Comparison of ENCODE assay signal across 21 cellular contexts in the genomic region with DNA sequence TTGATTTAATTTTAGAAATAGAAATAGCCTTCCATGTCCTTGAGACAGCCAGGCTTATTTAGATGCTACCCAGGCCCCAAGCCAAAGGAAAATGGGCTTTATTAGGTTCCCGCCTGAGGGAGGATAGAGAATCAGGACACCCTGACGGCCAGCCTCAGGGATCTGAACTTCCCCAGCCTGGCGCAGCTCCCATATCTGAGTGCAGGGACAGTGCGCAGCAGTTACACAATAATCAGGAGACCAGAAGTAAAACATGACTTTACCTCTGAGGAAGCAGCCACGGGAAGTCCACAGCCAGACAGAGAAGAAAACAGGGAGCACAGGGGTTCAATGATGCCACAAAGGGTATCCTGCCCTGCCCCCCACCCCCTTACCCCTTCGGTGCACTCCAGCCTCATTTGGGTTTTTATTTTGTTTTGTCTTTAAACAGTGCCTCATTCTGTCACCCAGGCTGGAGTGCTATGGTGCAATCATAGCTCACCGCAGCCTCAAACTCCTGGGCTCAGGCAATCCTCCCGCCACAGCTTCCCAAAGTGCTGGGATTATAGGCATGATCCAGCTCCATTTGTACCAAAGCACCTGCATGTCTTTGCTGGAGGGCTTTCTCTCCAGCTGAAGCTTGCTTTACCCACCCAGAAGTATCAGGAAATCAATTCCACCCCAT. TPM values are rescaled to one million over a fixed set of nuclear protein-coding genes. Genes with fewer than 3 reads are reported as not detected.
DNase-seq lines count a peak whose midpoint lies in the region; ATAC-seq and TF ChIP-seq lines count a peak whose summit lies in the region.
"Had no signal": no experiment of that assay in that cellular context is flagged by ENCODE, and none has a peak within 500 bp of the region (broad histone marks: within the 10 kb centered on the region; RNA-seq: fewer than 3 reads in every experiment).

No MANE protein-coding gene starts in this region.

- 45 to 48% methylated on average over 8 of the region's 8 CpGs for WGBS in heart right ventricle, 2 donors

- peaks cover 0 to 39% (median 0%) of the 10 kb centered on the region in 9 donors for H3K36me3 ChIP-seq in heart right ventricle
- no peaks in the 10 kb centered on the region for H3K36me3 ChIP-seq in mucosa of descending colon (ENCODE audit: low read depth)
- H3K36me3 ChIP-seq: brain microvascular endothelial cell, neural progenitor cell had no signal

- no peak for TF ChIP-seq CTCF in heart right ventricle (IDR thresholded peaks at IDR 0.05)
- no peak for TF ChIP-seq CTCF in mucosa of descending colon (IDR thresholded peaks at IDR 0.05)

- H3K27ac ChIP-seq in heart right ventricle: peak overlapping the region; percentile 12 to 80 (median 70)
- H3K27ac ChIP-seq: brain microvascular endothelial cell, epithelial cell of prostate, KMS-11, neural progenitor cell had no signal

- ATAC-seq in Right ventricle myocardium inferior: peak; percentile 70
- peak; percentile 57 to 85 (median 78) for ATAC-seq in heart right ventricle
- ATAC-seq in mucosa of descending colon: peak; percentile 26
- ATAC-seq in HG03571 (IDR thresholded peaks at IDR 0.05; ENCODE audit: unreplicated experiment): no peak
- ATAC-seq in HG02763 (IDR thresholded peaks at IDR 0.05; ENCODE audit: unreplicated experiment): no peak
- ATAC-seq: SK-N-SH treated with all-trans-retinoic acid at 6 μM for 48 hours had no signal

- no peaks in the 10 kb centered on the region for H3K9me3 ChIP-seq in heart right ventricle
- H3K9me3 ChIP-seq in mucosa of descending colon: no peaks in the 10 kb centered on the region

- H3K4me1 ChIP-seq in heart right ventricle (peaks cover 13 to 62% (median 50%) of the 10 kb centered on the region in 9 donors), mucosa of descending colon (ENCODE audit: low read depth) (no peaks in the 10 kb centered on the region)
- H3K4me1 ChIP-seq: neural progenitor cell had no signal

- intact Hi-C loops in Right ventricle myocardium inferior (cut with DNase I) (no loop called here), cardiac septum (cut with DNase I) (loop anchor here (2.0 kb wide), 1 partner anchor 46 kb away; no protein-coding TSS in a partner anchor), heart right ventricle (cut with DNase I) (loop anchor here in 1 of 10 donors (5.0 kb wide), 1 partner anchor 36 kb away; the partner anchor contains the start of gene MYLK3), mucosa of descending colon (cut with DNase I, micrococcal nuclease) (no loop called here)

- H3K4me3 ChIP-seq in heart right ventricle (no peak overlapping the region), mucosa of descending colon (no peak overlapping the region)
- H3K4me3 ChIP-seq: neural progenitor cell had no signal

- H3K27me3 ChIP-seq in heart right ventricle: no peaks in the 10 kb centered on the region
- H3K27me3 ChIP-seq: brain microvascular endothelial cell, neural progenitor cell had no signal

- no peak for TF ChIP-seq POLR2A in erythroblast (IDR thresholded peaks at IDR 0.05; ENCODE audit: low read length)

- peak; percentile 75 for DNase-seq in Right ventricle myocardium inferior (ENCODE audit: missing footprints)
- no peak for DNase-seq in cardiac septum (ENCODE audit: low spot score)
- peak; percentile 66 to 69 for DNase-seq in heart right ventricle
- DNase-seq in mucosa of descending colon: no peak
- DNase-seq in erythroblast (lab: John Stamatoyannopoulos, UW): no peak
- no peak for DNase-seq in NCI-H446 treated with DMSO at 0.1 percent for 48 hours (lab: John Stamatoyannopoulos, UW)
- DNase-seq: activated CD4-positive, alpha-beta T cell treated with anti-CD3 and anti-CD28 coated beads for 4 hours; activated T-cell treated with anti-CD3 and anti-CD28 coated beads, Interleukin-2, amount 50 U/mL, for 1 hour; amniotic stem cell; brain microvascular endothelial cell; DMS53; effector CD8-positive, alpha-beta T cell; H9; MM.1S had no signal

RNA-seq across cellular contexts. Expression of gene ORC6, which starts 21.8 kb away (rescaled TPM):
- total RNA-seq in Right ventricle myocardium inferior (2.5 TPM), cardiac septum (3.0 TPM), heart right ventricle (1 to 10 TPM in 8 of 10 donors, under 1 TPM in 2; 0.56 to 2.7 (median 1.9) TPM), mucosa of descending colon (10 to 100 TPM in 1 of 3 donors, 1 to 10 TPM in 2; 3.5 to 10.3 (median 3.8) TPM)
- polyA plus RNA-seq in heart right ventricle: 1 to 10 TPM; 2.5 TPM

RNA-seq across cellular contexts. Expression of gene VPS35, which starts 22.3 kb away (rescaled TPM):
- total RNA-seq in Right ventricle myocardium inferior: 86.9 TPM
- 86.9 TPM for total RNA-seq in cardiac septum
- 100 to 1,000 TPM in 1 of 10 donors, 10 to 100 TPM in 9; 73.9 to 106 (median 91.3) TPM for total RNA-seq in heart right ventricle
- 10 to 100 TPM; 12.7 to 36.7 TPM for polyA plus RNA-seq in heart right ventricle
- total RNA-seq in mucosa of descending colon: 10 to 100 TPM; 78.4 to 97.1 (median 84.8) TPM

RNA-seq across cellular contexts. Expression of gene MYLK3, which starts 36.9 kb away (rescaled TPM):
- total RNA-seq in Right ventricle myocardium inferior (261 TPM), cardiac septum (150 TPM), heart right ventricle (100 to 1,000 TPM; 220 to 458 (median 262) TPM), mucosa of descending colon (under 1 TPM; 0.03 to 0.63 (median 0.41) TPM)
- 10 to 100 TPM; 63.5 to 69.5 TPM for polyA plus RNA-seq in heart right ventricle
- total RNA-seq: kidney epithelial cell had no signal

Comparison
In these comparisons a context has a peak if more than half of its experiments do, and no peak if none do; other contexts are left out.
1. DNase-seq: peak in Right ventricle myocardium inferior (single experiment) and heart right ventricle (2 of 2); none in cardiac septum (single experiment), mucosa of descending colon (0 of 3), erythroblast (0 of 2) and NCI-H446 treated with DMSO at 0.1 percent for 48 hours (single experiment).
2. ATAC-seq: peak in Right ventricle myocardium inferior (single experiment), heart right ventricle (8 of 8) and mucosa of descending colon (single experiment); none in HG03571 (single experiment) and HG02763 (single experiment).
3. RNA of gene MYLK3, which starts 36.9 kb away (total RNA-seq): 220 to 458 TPM in heart right ventricle, 261 TPM in Right ventricle myocardium inferior (single experiment) and 150 TPM in cardiac septum (single experiment); 0.03 to 0.63 TPM in mucosa of descending colon; every median in the first group is over 10 times any median in the second.